Comparison of ENCODE assay signal across 8 cellular contexts in genomic region chr5:78221964-78222451, GRCh38.
A peak's percentile ranks its signal among the peaks of the same experiment; 100 is the strongest.
DNase-seq lines count a peak whose midpoint lies in the region; ATAC-seq and TF ChIP-seq lines count a peak whose summit lies in the region.

No MANE protein-coding gene starts in this region.

- peak; percentile 99 for ATAC-seq in GM19035 (IDR thresholded peaks at IDR 0.05; ENCODE audit: unreplicated experiment)
- ATAC-seq in HG03064 (IDR thresholded peaks at IDR 0.05; ENCODE audit: low read depth, unreplicated experiment): peak; percentile 99
- no peak for ATAC-seq in gastroesophageal sphincter

- TF ChIP-seq POLR2A in stomach (IDR thresholded peaks at IDR 0.05) (no peak), gastroesophageal sphincter (IDR thresholded peaks at IDR 0.05) (no peak)

- no peaks in the 10 kb centered on the region for H3K27me3 Mint-ChIP-seq in CD4-positive, alpha-beta memory T cell

- no peak for TF ChIP-seq EP300 in stomach (IDR thresholded peaks at IDR 0.05)
- no peak for TF ChIP-seq EP300 in gastroesophageal sphincter (IDR thresholded peaks at IDR 0.05)

- peaks cover 45 to 63% of the 10 kb centered on the region in 2 donors for H3K36me3 Mint-ChIP-seq in CD4-positive, alpha-beta memory T cell

- intact Hi-C loops in stomach (cut with DNase I; ENCODE audit: low total_unique reads): no loop called here
- intact Hi-C loops in CD4-positive, alpha-beta memory T cell (cut with micrococcal nuclease): no loop called here

- no peaks in the 10 kb centered on the region for H3K27me3 ChIP-seq in stomach
- H3K27me3 ChIP-seq in gastroesophageal sphincter: no peaks in the 10 kb centered on the region
- H3K27me3 ChIP-seq in CD4-positive, alpha-beta memory T cell (ENCODE audit: insufficient read depth, low read length): no peaks in the 10 kb centered on the region

- H3K4me1 Mint-ChIP-seq in CD4-positive, alpha-beta memory T cell: peaks cover 0 to 8% (median 3%) of the 10 kb centered on the region in 4 donors

- no peak overlapping the region for H3K4me3 Mint-ChIP-seq in CD4-positive, alpha-beta memory T cell

- H3K36me3 ChIP-seq in stomach: peaks cover 5 to 53% (median 45%) of the 10 kb centered on the region in 4 donors
- peaks cover 3 to 52% of the 10 kb centered on the region in 2 donors for H3K36me3 ChIP-seq in gastroesophageal sphincter
- H3K36me3 ChIP-seq in CD4-positive, alpha-beta memory T cell (ENCODE audit: insufficient read depth, low read length): peaks cover 11% of the 10 kb centered on the region

- POLR2A ChIA-PET in CD4-positive, alpha-beta memory T cell (lab: Charles Lee; ENCODE audit: partially characterized antibody): no interaction called here

- no peak overlapping the region for H3K4me3 ChIP-seq in stomach
- no peak overlapping the region for H3K4me3 ChIP-seq in gastroesophageal sphincter
- no peak overlapping the region for H3K4me3 ChIP-seq in CD4-positive, alpha-beta memory T cell (ENCODE audit: low read length in 2 of 2)

- H3K4me1 ChIP-seq in stomach: no peaks in the 10 kb centered on the region
- H3K4me1 ChIP-seq in gastroesophageal sphincter: no peaks in the 10 kb centered on the region
- no peaks in the 10 kb centered on the region for H3K4me1 ChIP-seq in CD4-positive, alpha-beta memory T cell (ENCODE audit: insufficient read depth, low read length)

- H3K27ac ChIP-seq in stomach (no peak overlapping the region), gastroesophageal sphincter (no peak overlapping the region)
- H3K27ac ChIP-seq in CD4-positive, alpha-beta memory T cell (ENCODE audit: low read depth, low read length): no peak overlapping the region

- TF ChIP-seq CTCF in stomach (IDR thresholded peaks at IDR 0.05) (no peak), gastroesophageal sphincter (IDR thresholded peaks at IDR 0.05) (no peak)

- CTCF ChIA-PET in CD4-positive, alpha-beta memory T cell (lab: Charles Lee; ENCODE audit: partially characterized antibody): no interaction called here

- peaks cover 0 to 7% (median 2%) of the 10 kb centered on the region in 8 donors for H3K9me3 Mint-ChIP-seq in CD4-positive, alpha-beta memory T cell

- peak; percentile 26 for DNase-seq in AG20443 (ENCODE audit: low spot score)
- peak; percentile 0 for DNase-seq in RPMI7951 (ENCODE audit: low read depth)
- peak; percentile 11 for DNase-seq in iris pigment epithelial cell (ENCODE audit: low read depth)
- DNase-seq in stomach: no peak
- no peak for DNase-seq in CD4-positive, alpha-beta memory T cell

- 80 to 100% (median 86%) methylated on average over 2 of the region's 2 CpGs for WGBS in stomach, 5 donors
- WGBS in gastroesophageal sphincter (ENCODE audit: low coverage in 1 of 2), 2 donors: 91 to 100% methylated on average over 1 to 2 of the region's 2 CpGs

- H3K9me3 ChIP-seq in stomach (peaks cover 0 to 11% (median 6%) of the 10 kb centered on the region in 4 donors), gastroesophageal sphincter (peaks cover 0 to 24% (median 0%) of the 10 kb centered on the region in 3 donors)
- H3K9me3 ChIP-seq in CD4-positive, alpha-beta memory T cell (ENCODE audit: control insufficient read depth in 1 of 2, low read length in 2 of 2): no peaks in the 10 kb centered on the region

- peak overlapping the region in 1 of 7 donors; percentile 6 for H3K27ac Mint-ChIP-seq in CD4-positive, alpha-beta memory T cell

Comparison
In these comparisons a context has a peak if more than half of its experiments do, and no peak if none do; other contexts are left out.
1. DNase-seq: peak in AG20443 (single experiment), RPMI7951 (single experiment) and iris pigment epithelial cell (single experiment); none in stomach (single experiment) and CD4-positive, alpha-beta memory T cell (0 of 5).